In genomic region chr2:106108351-106108750, GRCh38 we compare ENCODE assay signal across 10 cellular contexts.
DNase-seq lines count a peak whose midpoint lies in the region; ATAC-seq and TF ChIP-seq lines count a peak whose summit lies in the region.
"Had no signal": no experiment of that assay in that cellular context is flagged by ENCODE, and none has a peak within 500 bp of the region (broad histone marks: within the 10 kb centered on the region; RNA-seq: fewer than 3 reads in every experiment).

No MANE protein-coding gene starts in this region.

- intact Hi-C loops in colonic mucosa (cut with DNase I), result loop anchor here (5.0 to 10.0 kb wide), 2 partner anchors 366 to 434 kb away; no protein-coding TSS in a partner anchor

- H3K4me1 ChIP-seq in colonic mucosa, result no peaks in the 10 kb centered on the region
- H3K4me1 ChIP-seq: vagina had no signal

- H3K4me3 ChIP-seq in astrocyte of the cerebellum (ENCODE audit: low read depth, low read length) (no peak overlapping the region), colonic mucosa (no peak overlapping the region)
- H3K4me3 ChIP-seq: vagina had no signal

- H3K9ac ChIP-seq in colonic mucosa (ENCODE audit: low read depth in 2 of 2, low read length in 2 of 2), result no peak overlapping the region

- no peaks in the 10 kb centered on the region for H3K36me3 ChIP-seq in colonic mucosa

- no peak overlapping the region for H3K27ac ChIP-seq in colonic mucosa
- H3K27ac ChIP-seq: vagina had no signal

- H3K27me3 ChIP-seq in colonic mucosa, result no peaks in the 10 kb centered on the region
- H3K27me3 ChIP-seq: vagina had no signal

- no peaks in the 10 kb centered on the region for H3K9me3 ChIP-seq in colonic mucosa
- H3K9me3 ChIP-seq: vagina had no signal

- in situ Hi-C loops in astrocyte of the cerebellum (cut with HindIII; ENCODE audit: low sequenced_read_pairs), result loop anchor here (10.0 kb wide), 1 partner anchor 56 kb away; no protein-coding TSS in a partner anchor

- peak; percentile 65 for TF ChIP-seq CTCF in astrocyte of the cerebellum (IDR thresholded peaks at IDR 0.05; ENCODE audit: low read depth, low read length, missing control alignments)
- no peak for TF ChIP-seq CTCF in colonic mucosa (IDR thresholded peaks at IDR 0.05)

- ATAC-seq in HG02642 (IDR thresholded peaks at IDR 0.05; ENCODE audit: poor library complexity, unreplicated experiment), result no peak

- DNase-seq in A172 (ENCODE audit: low spot score), result peak; percentile 41
- DNase-seq in GM04504 (ENCODE audit: low read depth), result peak; percentile 8
- DNase-seq in astrocyte of the cerebellum (ENCODE audit: low read depth), result peak; percentile 33
- peak; percentile 59 for DNase-seq in hepatic stellate cell (ENCODE audit: low spot score)
- no peak for DNase-seq in colonic mucosa
- DNase-seq in activated gamma-delta T cell (lab: John Stamatoyannopoulos, UW), result no peak
- DNase-seq in kidney glomerular epithelial cell (lab: John Stamatoyannopoulos, UW), result no peak
- DNase-seq: GDM1 had no signal

Comparison
In these comparisons a context has a peak if more than half of its experiments do, and no peak if none do; other contexts are left out.
1. DNase-seq: peak in A172 (single experiment), GM04504 (single experiment), astrocyte of the cerebellum (single experiment) and hepatic stellate cell (single experiment); none in colonic mucosa (single experiment), activated gamma-delta T cell (single experiment) and kidney glomerular epithelial cell (single experiment).